Comparison of ENCODE assay signal across 1 cellular context in the genomic region with DNA sequence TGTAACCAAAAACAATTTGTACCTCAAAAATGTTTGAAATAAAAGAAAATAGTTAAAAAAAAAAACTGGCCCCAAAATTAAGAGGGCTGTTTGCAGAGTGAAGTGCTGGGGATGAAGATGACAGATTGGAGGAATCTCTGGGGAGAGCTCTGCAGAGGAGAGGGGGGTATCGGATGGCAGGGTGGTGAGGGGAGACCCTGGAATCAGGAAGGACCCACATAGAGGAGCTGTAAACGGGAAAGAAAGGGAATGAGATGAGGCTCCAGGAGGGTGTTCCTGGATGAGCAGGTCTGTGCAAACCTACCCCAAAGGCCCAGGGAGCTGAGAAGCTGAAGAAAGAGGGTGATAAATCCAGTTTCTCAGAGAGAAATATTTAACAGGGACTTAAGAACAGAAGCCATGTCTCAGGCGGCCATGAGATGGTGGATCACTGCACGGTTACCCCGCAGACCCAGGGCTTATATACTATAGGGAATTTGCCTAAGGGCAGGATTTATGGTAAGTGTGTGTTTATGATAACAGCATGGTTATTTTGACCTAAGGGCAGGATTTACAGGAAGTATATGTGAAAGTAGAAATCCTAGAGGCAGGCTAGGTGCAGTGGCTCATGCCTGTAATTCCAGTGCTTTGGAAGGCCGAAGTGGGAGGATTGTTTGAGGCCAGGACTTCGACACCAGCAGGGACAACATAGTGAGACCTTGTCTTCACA.
TF ChIP-seq lines count a peak whose summit lies in the region.

No MANE protein-coding gene starts in this region.

TF ChIP-seq in endothelial cell of umbilical vein, 7 proteins besides CTCF, POLR2A, EP300 and RAD21:
- TF ChIP-seq POLR2AphosphoS5 (IDR thresholded peaks at IDR 0.05; ENCODE audit: insufficient read depth, low read depth, low read length) (no peak), GATA2 (IDR thresholded peaks at IDR 0.05; ENCODE audit: insufficient read depth, insufficient read length, low read depth, low read length) (no peak), FOS (IDR thresholded peaks at IDR 0.05; ENCODE audit: borderline replicate concordance, insufficient read depth, low read length) (no peak), JUN (IDR thresholded peaks at IDR 0.05; ENCODE audit: borderline replicate concordance, insufficient read depth, insufficient read length, low read depth) (no peak), MYC (IDR thresholded peaks at IDR 0.05; ENCODE audit: low read depth, low read length) (no peak), EZH2 (IDR thresholded peaks at IDR 0.05; ENCODE audit: borderline replicate concordance, low read depth, low read length, severe bottlenecking) (no peak)
- TF ChIP-seq, protein P1, sequence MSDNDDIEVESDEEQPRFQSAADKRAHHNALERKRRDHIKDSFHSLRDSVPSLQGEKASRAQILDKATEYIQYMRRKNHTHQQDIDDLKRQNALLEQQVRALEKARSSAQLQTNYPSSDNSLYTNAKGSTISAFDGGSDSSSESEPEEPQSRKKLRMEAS (IDR thresholded peaks at IDR 0.05; ENCODE audit: insufficient read depth, insufficient read length): no peak
